ENCODE assay signal across 8 cellular contexts in genomic region chr16:88505405-88506082, GRCh38. TPM values are rescaled to one million over a fixed set of nuclear protein-coding genes. Genes with fewer than 3 reads are reported as not detected.
DNase-seq lines count a peak whose midpoint lies in the region; ATAC-seq, FAIRE-seq and TF ChIP-seq lines count a peak whose summit lies in the region.

No MANE protein-coding gene starts in this region.

- H3K27ac ChIP-seq in upper lobe of right lung: no peak overlapping the region

- H3K4me3 ChIP-seq in NB4 (ENCODE audit: low read depth, low read length) (no peak overlapping the region), bronchial epithelial cell (ENCODE audit: low read depth, low read length) (no peak overlapping the region), upper lobe of right lung (no peak overlapping the region)

- no peaks in the 10 kb centered on the region for H3K9me3 ChIP-seq in upper lobe of right lung

- H3K27ac Mint-ChIP-seq in natural killer cell: peak overlapping the region; percentile 81 to 88

- H3K36me3 Mint-ChIP-seq in natural killer cell: no peaks in the 10 kb centered on the region

- intact Hi-C loops in natural killer cell (cut with micrococcal nuclease) (loop anchor here (5.0 kb wide), 1 partner anchor 33 kb away; no protein-coding TSS in a partner anchor), upper lobe of right lung (cut with DNase I) (no loop called here)

- TF ChIP-seq POLR2A in NB4 (IDR thresholded peaks at IDR 0.05; ENCODE audit: extremely low read depth, insufficient read length): no peak

- H3K4me1 ChIP-seq in upper lobe of right lung: no peaks in the 10 kb centered on the region

- peak overlapping the region; percentile 9 for H3K4me3 Mint-ChIP-seq in natural killer cell

- no peak for FAIRE-seq in bronchial epithelial cell (lab: Jason Lieb, UNC)

- TF ChIP-seq CTCF in NB4 (IDR thresholded peaks at IDR 0.05; ENCODE audit: low read depth, low read length): no peak
- peak; percentile 67 for TF ChIP-seq CTCF in bronchial epithelial cell (IDR thresholded peaks at IDR 0.05; ENCODE audit: insufficient read depth, low read length, severe bottlenecking)
- peak; percentile 13 for TF ChIP-seq CTCF in natural killer cell (IDR thresholded peaks at IDR 0.05)
- peak; percentile 34 for TF ChIP-seq CTCF in upper lobe of right lung (IDR thresholded peaks at IDR 0.05)

- peaks cover 22 to 56% of the 10 kb centered on the region in 2 donors for H3K4me1 Mint-ChIP-seq in natural killer cell

- ATAC-seq in natural killer cell (peak; percentile 41 to 66 (median 62)), upper lobe of right lung (peak; percentile 43), HG03432 (IDR thresholded peaks at IDR 0.05; ENCODE audit: unreplicated experiment) (no peak), GM18870 (IDR thresholded peaks at IDR 0.05; ENCODE audit: unreplicated experiment) (no peak)

- no peaks in the 10 kb centered on the region for H3K9me3 Mint-ChIP-seq in natural killer cell

- DNase-seq in COLO668 (lab: John Stamatoyannopoulos, UW; ENCODE audit: unreplicated experiment) (peak; percentile 98), NB4 (ENCODE audit: low read depth) (peak; percentile 32), bronchial epithelial cell (ENCODE audit: low read depth) (peak; percentile 34), natural killer cell (peak; percentile 56), upper lobe of right lung (peak; percentile 80)
- peak; percentile 19 for DNase-seq in activated CD4-positive, CD25-positive, alpha-beta regulatory T cell treated with anti-CD3 and anti-CD28 coated beads, Interleukin-2, amount 50 U/mL, for 16 hours (ENCODE audit: low read depth, low spot score)

- H3K27me3 ChIP-seq in bronchial epithelial cell (ENCODE audit: control insufficient read depth, insufficient read depth, low read length) (no peaks in the 10 kb centered on the region), upper lobe of right lung (no peaks in the 10 kb centered on the region)

- H3K36me3 ChIP-seq in bronchial epithelial cell (ENCODE audit: control insufficient read depth, insufficient read depth, low read length) (peaks cover 2% of the 10 kb centered on the region), upper lobe of right lung (no peaks in the 10 kb centered on the region)

- no peaks in the 10 kb centered on the region for H3K27me3 Mint-ChIP-seq in natural killer cell (ENCODE audit: low read depth in 2 of 2)

RNA-seq across cellular contexts. Expression of gene ZFPM1, which starts 52.5 kb away (rescaled TPM):
- total RNA-seq in bronchial epithelial cell (0.79 and 1.7 TPM in 2 replicates), natural killer cell (10 to 100 TPM; 56.3 to 71.0 (median 64.6) TPM), upper lobe of right lung (8.4 TPM)

Comparison
In these comparisons a context has a peak if more than half of its experiments do, and no peak if none do; other contexts are left out.
1. DNase-seq: peak in every context shown above with its lines; median percentile 98 in COLO668; 80 in upper lobe of right lung; 56 in natural killer cell; 34 in bronchial epithelial cell; 32 in NB4; 19 in activated CD4-positive, CD25-positive, alpha-beta regulatory T cell treated with anti-CD3 and anti-CD28 coated beads, Interleukin-2, amount 50 U/mL, for 16 hours.
2. ATAC-seq: peak in natural killer cell (3 of 3) and upper lobe of right lung (single experiment); none in HG03432 (single experiment) and GM18870 (single experiment).